38 cellular contexts compared by ENCODE assay signal in the genomic region with DNA sequence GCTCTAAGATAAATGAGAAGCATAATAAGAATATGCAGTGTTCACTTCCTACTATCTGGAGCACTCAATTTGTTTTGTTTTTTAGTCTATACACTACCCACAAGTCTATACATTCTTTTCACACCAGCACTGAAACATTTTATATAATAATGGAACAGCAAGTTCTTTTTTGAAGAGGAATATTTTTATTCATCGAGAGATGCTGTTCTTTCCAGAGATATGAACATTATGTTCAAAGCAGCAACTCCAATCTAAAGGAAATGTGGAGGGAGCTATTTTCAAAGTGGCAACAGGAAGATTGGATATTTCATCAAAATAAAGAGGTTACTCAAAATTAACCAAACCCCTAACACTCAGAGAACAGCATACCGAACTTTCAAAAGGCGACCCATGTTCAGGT. TPM values are rescaled to one million over a fixed set of nuclear protein-coding genes. Genes with fewer than 3 reads are reported as not detected.
"Had no signal": no experiment of that assay in that cellular context is flagged by ENCODE, and none has a peak within 500 bp of the region (broad histone marks: within the 10 kb centered on the region; RNA-seq: fewer than 3 reads in every experiment).

No MANE protein-coding gene starts in this region.

- H3K4me3 ChIP-seq: adrenal gland, ascending aorta, cardiac muscle cell had no signal

- H3K27ac Mint-ChIP-seq: activated B cell treated with CpG ODN at 0.5 μM for 24 hours; activated CD4-positive, alpha-beta memory T cell treated with anti-CD3 and anti-CD28 coated beads for 36 hours; activated CD4-positive, alpha-beta T cell treated with anti-CD3 and anti-CD28 coated beads, Interleukin-2, amount 10 ng/mL, durations not matched to agents 24 days and 14 days; activated CD8-positive, alpha-beta T cell treated with anti-CD3 and anti-CD28 coated beads for 36 hours; activated naive CD4-positive, alpha-beta T cell treated with anti-CD3 and anti-CD28 coated beads for 36 hours; activated naive CD4-positive, alpha-beta T cell treated with anti-CD3 and anti-CD28 coated beads, Interleukin-2, amount 50 U/mL, for 72 hours; activated naive CD8-positive, alpha-beta T cell treated with anti-CD3 and anti-CD28 coated beads for 36 hours; activated T-cell treated with anti-CD3 and anti-CD28 coated beads, Interleukin-2, amount 50 U/mL, for 72 hours; activated T-helper 1 cell treated with anti-CD3 and anti-CD28 coated beads, Interleukin-12 subunit alpha, Interleukin-12 subunit beta, Interleukin-2, Interleukin-4 antibody, amounts not matched to agents 30 ng/mL and 10 ng/mL and 1 ng/mL, durations not matched to agents 14 hours and 24 hours and 36 hours; activated T-helper 17 cell treated with anti-CD3 and anti-CD28 coated beads, Interleukin-2, amount 50 U/mL, for 72 hours; brain; T-helper 1 cell treated with Interleukin-12 subunit alpha and Interleukin-12 subunit beta and Interleukin-4 antibody, amounts not matched to agents 30 μg/mL and 1 μg/mL, for 36 hours; T-helper 2 cell treated with Interferon-gamma antibody and Interleukin-4, amounts not matched to agents 5 μg/mL and 100 μg/mL, for 36 hours had no signal

- ATAC-seq: activated CD8-positive, alpha-beta T cell treated with anti-CD3 and anti-CD28 coated beads for 36 hours; activated naive CD4-positive, alpha-beta T cell treated with anti-CD3 and anti-CD28 coated beads, Interleukin-2, amount 50 U/mL, for 72 hours; activated T-cell treated with anti-CD3 and anti-CD28 coated beads, Interleukin-2, amount 50 U/mL, for 4 hours; activated T-cell treated with anti-CD3 and anti-CD28 coated beads, Interleukin-2, amount 50 U/mL, for 72 hours; activated T-helper 17 cell treated with anti-CD3 and anti-CD28 coated beads, Interleukin-2, amount 50 U/mL, for 72 hours had no signal

- H3K9me3 ChIP-seq: adrenal gland had no signal

- H3K27me3 ChIP-seq: adrenal gland, ascending aorta, cardiac muscle cell had no signal

- H3K27ac ChIP-seq: adrenal gland, ascending aorta, cardiac muscle cell, VCaP had no signal

- H3K4me3 Mint-ChIP-seq: activated B cell treated with CpG ODN at 0.5 μM for 24 hours; activated CD4-positive, alpha-beta memory T cell treated with anti-CD3 and anti-CD28 coated beads for 36 hours; activated CD4-positive, alpha-beta T cell treated with anti-CD3 and anti-CD28 coated beads, Interleukin-2, amount 10 ng/mL, durations not matched to agents 24 days and 14 days; activated CD8-positive, alpha-beta T cell treated with anti-CD3 and anti-CD28 coated beads for 36 hours; activated naive CD4-positive, alpha-beta T cell treated with anti-CD3 and anti-CD28 coated beads for 36 hours; activated naive CD8-positive, alpha-beta T cell treated with anti-CD3 and anti-CD28 coated beads for 36 hours; activated T-cell treated with anti-CD3 and anti-CD28 coated beads, Interleukin-2, amount 50 U/mL, for 4 hours; activated T-cell treated with anti-CD3 and anti-CD28 coated beads, Interleukin-2, amount 50 U/mL, for 72 hours; activated T-helper 1 cell treated with anti-CD3 and anti-CD28 coated beads, Interleukin-12 subunit alpha, Interleukin-12 subunit beta, Interleukin-2, Interleukin-4 antibody, amounts not matched to agents 30 ng/mL and 10 ng/mL and 1 ng/mL, durations not matched to agents 14 hours and 24 hours and 36 hours; activated T-helper 17 cell treated with anti-CD3 and anti-CD28 coated beads, Interleukin-2, amount 50 U/mL, for 72 hours; brain; central memory CD8-positive, alpha-beta T cell; T-helper 1 cell treated with Interleukin-12 subunit alpha and Interleukin-12 subunit beta and Interleukin-4 antibody, amounts not matched to agents 30 μg/mL and 1 μg/mL, for 36 hours; T-helper 2 cell treated with Interferon-gamma antibody and Interleukin-4, amounts not matched to agents 5 μg/mL and 100 μg/mL, for 36 hours had no signal

- DNase-seq: activated B cell treated with CpG ODN at 0.5 μM for 24 hours; activated CD4-positive, alpha-beta memory T cell treated with anti-CD3 and anti-CD28 coated beads for 36 hours; activated CD4-positive, alpha-beta T cell treated with anti-CD3 and anti-CD28 coated beads for 4 hours; activated CD4-positive, alpha-beta T cell treated with anti-CD3 and anti-CD28 coated beads, Interleukin-2, amount 10 ng/mL, durations not matched to agents 24 days and 14 days; activated CD4-positive, alpha-beta T cell treated with anti-CD3 and anti-CD28 coated beads, Interleukin-2, amount 50 U/mL, for 1 hour; activated CD4-positive, alpha-beta T cell treated with anti-CD3 and anti-CD28 coated beads, Interleukin-2, amount 50 U/mL, for 4 hours; activated CD4-positive, CD25-positive, alpha-beta regulatory T cell treated with anti-CD3 and anti-CD28 coated beads, Interleukin-2, amount 50 U/mL, for 72 hours; activated CD8-positive, alpha-beta memory T cell treated with anti-CD3 and anti-CD28 coated beads, Interleukin-2, amount 50 U/mL, for 4 hours; activated CD8-positive, alpha-beta T cell treated with anti-CD3 and anti-CD28 coated beads for 36 hours; activated effector memory CD4-positive, alpha-beta T cell treated with anti-CD3 and anti-CD28 coated beads, Interleukin-2, amount 50 U/mL, for 16 hours; activated gamma-delta T cell treated with Interleukin-2 at 50 U/mL for 16 hours; activated naive CD4-positive, alpha-beta T cell; activated naive CD4-positive, alpha-beta T cell treated with anti-CD3 and anti-CD28 coated beads for 36 hours; activated naive CD4-positive, alpha-beta T cell treated with anti-CD3 and anti-CD28 coated beads, Interleukin-2, amount 50 U/mL, for 16 hours; activated naive CD8-positive, alpha-beta T cell treated with anti-CD3 and anti-CD28 coated beads for 36 hours; activated T-cell treated with anti-CD3 and anti-CD28 coated beads for 4 hours; activated T-cell treated with anti-CD3 and anti-CD28 coated beads, Interleukin-2, amount 50 U/mL, for 1 hour; activated T-cell treated with anti-CD3 and anti-CD28 coated beads, Interleukin-2, amount 50 U/mL, for 4 hours; activated T-cell treated with anti-CD3 and anti-CD28 coated beads, Interleukin-2, amount 50 U/mL, for 72 hours; adrenal gland; amniotic stem cell; caudate nucleus; cerebellar nuclear complex; T-helper 1 cell; T-helper 2 cell; T-helper 9 cell had no signal

- H3K27me3 Mint-ChIP-seq: activated CD4-positive, alpha-beta memory T cell treated with anti-CD3 and anti-CD28 coated beads for 36 hours; activated CD4-positive, alpha-beta T cell treated with anti-CD3 and anti-CD28 coated beads, Interleukin-2, amount 10 ng/mL, durations not matched to agents 24 days and 14 days; activated naive CD8-positive, alpha-beta T cell treated with anti-CD3 and anti-CD28 coated beads for 36 hours; activated T-helper 17 cell treated with anti-CD3 and anti-CD28 coated beads, Interleukin-2, amount 50 U/mL, for 72 hours; brain; central memory CD8-positive, alpha-beta T cell had no signal

- H3K4me1 Mint-ChIP-seq: activated B cell treated with CpG ODN at 0.5 μM for 24 hours; activated CD4-positive, alpha-beta T cell treated with anti-CD3 and anti-CD28 coated beads, Interleukin-2, amount 10 ng/mL, durations not matched to agents 24 days and 14 days; activated naive CD8-positive, alpha-beta T cell treated with anti-CD3 and anti-CD28 coated beads for 36 hours; activated T-helper 17 cell treated with anti-CD3 and anti-CD28 coated beads, Interleukin-2, amount 50 U/mL, for 72 hours; brain; central memory CD8-positive, alpha-beta T cell had no signal

- H3K36me3 ChIP-seq: adrenal gland, ascending aorta, cardiac muscle cell had no signal

- H3K9me3 Mint-ChIP-seq: activated T-helper 1 cell treated with anti-CD3 and anti-CD28 coated beads, Interleukin-12 subunit alpha, Interleukin-12 subunit beta, Interleukin-2, Interleukin-4 antibody, amounts not matched to agents 30 ng/mL and 10 ng/mL and 1 ng/mL, durations not matched to agents 14 hours and 24 hours and 36 hours; T-helper 1 cell treated with Interleukin-12 subunit alpha and Interleukin-12 subunit beta and Interleukin-4 antibody, amounts not matched to agents 30 μg/mL and 1 μg/mL, for 36 hours; T-helper 2 cell treated with Interferon-gamma antibody and Interleukin-4, amounts not matched to agents 5 μg/mL and 100 μg/mL, for 36 hours had no signal

- H3K4me1 ChIP-seq: adrenal gland, ascending aorta had no signal

- H3K36me3 Mint-ChIP-seq: activated CD4-positive, alpha-beta memory T cell treated with anti-CD3 and anti-CD28 coated beads for 36 hours; activated naive CD8-positive, alpha-beta T cell treated with anti-CD3 and anti-CD28 coated beads for 36 hours; brain had no signal

RNA-seq across cellular contexts. Expression of a gene that starts 16.4 kb away (rescaled TPM):
- total RNA-seq: activated B cell treated with CpG ODN at 0.5 μM for 24 hours; activated CD4-positive, alpha-beta memory T cell treated with anti-CD3 and anti-CD28 coated beads for 36 hours; activated CD4-positive, alpha-beta T cell treated with anti-CD3 and anti-CD28 coated beads, Interleukin-2, amount 10 ng/mL, durations not matched to agents 24 days and 14 days; activated CD8-positive, alpha-beta memory T cell treated with anti-CD3 and anti-CD28 coated beads for 36 hours; activated CD8-positive, alpha-beta T cell treated with anti-CD3 and anti-CD28 coated beads for 36 hours; activated naive CD4-positive, alpha-beta T cell treated with anti-CD3 and anti-CD28 coated beads for 36 hours; activated naive CD4-positive, alpha-beta T cell treated with anti-CD3 and anti-CD28 coated beads, Interleukin-2, amount 50 U/mL, for 72 hours; activated naive CD8-positive, alpha-beta T cell treated with anti-CD3 and anti-CD28 coated beads for 36 hours; activated T-cell treated with anti-CD3 and anti-CD28 coated beads, Interleukin-2, amount 50 U/mL, for 4 hours; activated T-cell treated with anti-CD3 and anti-CD28 coated beads, Interleukin-2, amount 50 U/mL, for 72 hours; activated T-helper 1 cell treated with anti-CD3 and anti-CD28 coated beads, Interleukin-12 subunit alpha, Interleukin-12 subunit beta, Interleukin-2, Interleukin-4 antibody, amounts not matched to agents 30 ng/mL and 10 ng/mL and 1 ng/mL, durations not matched to agents 14 hours and 24 hours and 36 hours; activated T-helper 17 cell treated with anti-CD3 and anti-CD28 coated beads, Interleukin-2, amount 50 U/mL, for 72 hours; ascending aorta; bronchial epithelial cell; cardiac muscle cell had no signal
- polyA plus RNA-seq: adrenal gland, cardiac muscle cell had no signal
